34 cellular contexts compared by ENCODE assay signal in genomic region chr2:39618236-39618635, GRCh38. TPM values are rescaled to one million over a fixed set of nuclear protein-coding genes. Genes with fewer than 3 reads are reported as not detected.
"Had no signal": no experiment of that assay in that cellular context is flagged by ENCODE, and none has a peak within 500 bp of the region (broad histone marks: within the 10 kb centered on the region; RNA-seq: fewer than 3 reads in every experiment).

No MANE protein-coding gene starts in this region.

- H3K4me2 ChIP-seq: KMS-11 had no signal

- H3K9ac ChIP-seq: KMS-11 had no signal

- DNase-seq: Karpas-422, KG1, MG63, MM.1S, NCI-H1048, NCI-H1092, NCI-H1092 treated with DMSO at 0.1 percent for 48 hours, NCI-H1105, NCI-H1105 treated with DMSO at 0.1 percent for 48 hours, NCI-H1417, NCI-H1417 treated with DMSO at 0.1 percent for 48 hours, NCI-H1436, NCI-H1436 treated with DMSO at 0.1 percent for 48 hours, NCI-H146, NCI-H1694, NCI-H1694 treated with DMSO at 0.1 percent for 48 hours, NCI-H187, NCI-H187 treated with DMSO at 0.1 percent for 48 hours, NCI-H1930, NCI-H2029, NCI-H2029 treated with DMSO at 0.1 percent for 48 hours, NCI-H2081, NCI-H2081 treated with DMSO at 0.1 percent for 48 hours, NCI-H2107, NCI-H2171, NCI-H2171 treated with DMSO at 0.1 percent for 48 hours, NCI-H2227 treated with DMSO at 0.1 percent for 48 hours, NCI-H226, NCI-H345, NCI-H446, NCI-H446 treated with DMSO at 0.1 percent for 48 hours, NCI-H510A had no signal

- H3K4me3 ChIP-seq: MG63 had no signal

- H3K27ac ChIP-seq: KMS-11 had no signal

- H3K36me3 ChIP-seq: MG63 had no signal

- H3K27me3 ChIP-seq: MG63 had no signal

RNA-seq across cellular contexts. Expression of gene TMEM178A, which starts 47.5 kb away (rescaled TPM):
- total RNA-seq: NCI-H460 had no signal
